13 cellular contexts compared by ENCODE assay signal in the genomic region with DNA sequence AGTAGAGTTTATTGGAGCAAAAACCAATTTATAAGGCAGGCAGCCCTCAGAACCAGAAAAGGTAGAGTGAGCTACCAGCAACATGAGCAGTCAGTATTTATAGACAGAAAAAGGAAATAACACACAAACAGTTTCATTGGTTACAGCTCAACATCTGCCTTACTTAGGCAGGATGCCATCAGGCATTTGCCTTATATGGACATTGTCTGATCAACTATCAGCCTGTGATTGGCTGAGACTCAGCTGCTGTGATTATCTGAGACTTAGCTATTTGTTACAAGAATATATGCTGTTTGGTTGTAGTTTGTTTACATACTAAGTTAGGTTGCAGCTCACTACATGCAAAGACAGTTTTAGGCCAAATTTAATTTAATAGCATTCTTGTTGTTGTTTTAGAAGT.
DNase-seq lines count a peak whose midpoint lies in the region; ATAC-seq, FAIRE-seq and TF ChIP-seq lines count a peak whose summit lies in the region.
"Had no signal": no experiment of that assay in that cellular context is flagged by ENCODE, and none has a peak within 500 bp of the region (broad histone marks: within the 10 kb centered on the region; RNA-seq: fewer than 3 reads in every experiment).

No MANE protein-coding gene starts in this region.

- peak; percentile 34 for ATAC-seq in activated CD8-positive, alpha-beta T cell treated with anti-CD3 and anti-CD28 coated beads for 36 hours
- no peak for ATAC-seq in activated CD8-positive, alpha-beta T cell treated with anti-CD3 and anti-CD28 coated beads, Interleukin-2, amount 10 ng/mL, durations not matched to agents 7 days and 5 days
- peak; percentile 77 for ATAC-seq in HG03432 (IDR thresholded peaks at IDR 0.05; ENCODE audit: unreplicated experiment)
- ATAC-seq in left colon, result no peak
- ATAC-seq: left cardiac atrium had no signal

- DNase-seq in activated CD8-positive, alpha-beta T cell treated with anti-CD3 and anti-CD28 coated beads for 36 hours, result no peak
- DNase-seq in activated CD8-positive, alpha-beta T cell treated with anti-CD3 and anti-CD28 coated beads, Interleukin-2, amount 10 ng/mL, durations not matched to agents 7 days and 5 days, result no peak
- DNase-seq in H54 (ENCODE audit: insufficient read length, low spot score) (no peak), mesendoderm (peak; percentile 48), left colon (no peak)
- no peak for DNase-seq in activated CD4-positive, alpha-beta T cell treated with anti-CD3 and anti-CD28 coated beads, Interleukin-2, amount 50 U/mL, for 4 hours
- DNase-seq in activated CD4-positive, alpha-beta T cell treated with anti-CD3 and anti-CD28 coated beads for 48 hours, result no peak
- DNase-seq: activated T-cell treated with anti-CD3 and anti-CD28 coated beads, Interleukin-2, amount 50 U/mL, for 48 hours; left cardiac atrium; NCI-H1092; occipital lobe had no signal

- no peaks in the 10 kb centered on the region for H3K36me3 Mint-ChIP-seq in activated CD8-positive, alpha-beta T cell treated with anti-CD3 and anti-CD28 coated beads for 36 hours (ENCODE audit: low read depth)
- H3K36me3 Mint-ChIP-seq in activated CD8-positive, alpha-beta T cell treated with anti-CD3 and anti-CD28 coated beads, Interleukin-2, amount 10 ng/mL, durations not matched to agents 7 days and 5 days (ENCODE audit: low read depth), result no peaks in the 10 kb centered on the region

- intact Hi-C loops in activated CD8-positive, alpha-beta T cell treated with anti-CD3 and anti-CD28 coated beads for 36 hours (cut with micrococcal nuclease), result no loop called here
- intact Hi-C loops in left colon (cut with DNase I, micrococcal nuclease), result no loop called here

- H3K9me3 Mint-ChIP-seq in activated CD8-positive, alpha-beta T cell treated with anti-CD3 and anti-CD28 coated beads for 36 hours, result no peaks in the 10 kb centered on the region
- H3K9me3 Mint-ChIP-seq in activated CD8-positive, alpha-beta T cell treated with anti-CD3 and anti-CD28 coated beads, Interleukin-2, amount 10 ng/mL, durations not matched to agents 7 days and 5 days (ENCODE audit: insufficient read depth), result no peaks in the 10 kb centered on the region
- H3K9me3 Mint-ChIP-seq: stimulated activated naive CD8-positive, alpha-beta T cell treated with anti-CD3 and anti-CD28 coated beads, Interleukin-15, Interleukin-2, amounts not matched to agents 100 ng/mL and 50 ng/mL, for 24 hours had no signal

- H3K18ac ChIP-seq in mesendoderm (ENCODE audit: low read length), result no peak overlapping the region

- no peak overlapping the region for H3K4me3 ChIP-seq in mesendoderm (ENCODE audit: low read length)

- H3K27ac ChIP-seq in mesendoderm (ENCODE audit: low read depth, low read length), result no peak overlapping the region

- H3K23ac ChIP-seq in mesendoderm (ENCODE audit: low read length), result no peak overlapping the region

- POLR2A ChIA-PET in activated CD8-positive, alpha-beta T cell treated with anti-CD3 and anti-CD28 coated beads for 36 hours (lab: Charles Lee), result interaction anchor here (1.0 kb wide), 1 partner anchor 14 kb away, joined by 3 read pairs; no protein-coding TSS in a partner anchor
- POLR2A ChIA-PET in activated CD8-positive, alpha-beta T cell treated with anti-CD3 and anti-CD28 coated beads, Interleukin-2, amount 10 ng/mL, durations not matched to agents 7 days and 5 days (lab: Charles Lee), result interaction anchor here (0.9 kb wide), 1 partner anchor 13 kb away, joined by 3 read pairs; no protein-coding TSS in a partner anchor

- no peak overlapping the region for H3K4me3 Mint-ChIP-seq in activated CD8-positive, alpha-beta T cell treated with anti-CD3 and anti-CD28 coated beads for 36 hours
- H3K4me3 Mint-ChIP-seq in activated CD8-positive, alpha-beta T cell treated with anti-CD3 and anti-CD28 coated beads, Interleukin-2, amount 10 ng/mL, durations not matched to agents 7 days and 5 days, result no peak overlapping the region
- H3K4me3 Mint-ChIP-seq: stimulated activated naive CD8-positive, alpha-beta T cell treated with anti-CD3 and anti-CD28 coated beads, Interleukin-15, Interleukin-2, amounts not matched to agents 100 ng/mL and 50 ng/mL, for 24 hours had no signal

- no peak for TF ChIP-seq CTCF in activated CD8-positive, alpha-beta T cell treated with anti-CD3 and anti-CD28 coated beads for 36 hours (IDR thresholded peaks at IDR 0.05)

- H3K27me3 ChIP-seq in mesendoderm (ENCODE audit: insufficient read depth, low read length, poor library complexity), result no peaks in the 10 kb centered on the region

- TF ChIP-seq POLR2A in H54 (IDR thresholded peaks at IDR 0.05; ENCODE audit: low read depth, low read length), result no peak

- CTCF ChIA-PET in activated CD8-positive, alpha-beta T cell treated with anti-CD3 and anti-CD28 coated beads for 36 hours (lab: Charles Lee), result no interaction called here
- CTCF ChIA-PET in activated CD8-positive, alpha-beta T cell treated with anti-CD3 and anti-CD28 coated beads, Interleukin-2, amount 10 ng/mL, durations not matched to agents 7 days and 5 days (lab: Charles Lee), result interaction anchor here (1.1 to 1.3 kb wide), 2 partner anchors 9 to 15 kb away, joined by 4 to 6 read pairs; no protein-coding TSS in a partner anchor

- FAIRE-seq in H54 (lab: Jason Lieb, UNC), result peak; percentile 83

- H3K79me1 ChIP-seq in mesendoderm (ENCODE audit: low read length), result no peaks in the 10 kb centered on the region

- H3K79me2 ChIP-seq in mesendoderm (ENCODE audit: control insufficient read depth, insufficient read depth, low read length), result no peaks in the 10 kb centered on the region

- no peaks in the 10 kb centered on the region for H3K36me3 ChIP-seq in mesendoderm (ENCODE audit: control insufficient read depth, insufficient read depth, low read length)

- H3K9ac ChIP-seq in mesendoderm (ENCODE audit: low read length), result no peak overlapping the region

- no peak overlapping the region for H3K56ac ChIP-seq in mesendoderm (ENCODE audit: low read length)

- peaks cover 4% of the 10 kb centered on the region for H3K27me3 Mint-ChIP-seq in activated CD8-positive, alpha-beta T cell treated with anti-CD3 and anti-CD28 coated beads for 36 hours
- H3K27me3 Mint-ChIP-seq in activated CD8-positive, alpha-beta T cell treated with anti-CD3 and anti-CD28 coated beads, Interleukin-2, amount 10 ng/mL, durations not matched to agents 7 days and 5 days (ENCODE audit: low read depth), result peaks cover 12% of the 10 kb centered on the region

- no peak overlapping the region for H2BK120ac ChIP-seq in mesendoderm (ENCODE audit: low read depth, low read length)

- no peak overlapping the region for H2BK5ac ChIP-seq in mesendoderm (ENCODE audit: low read length)

- no peak overlapping the region for H3K27ac Mint-ChIP-seq in activated CD8-positive, alpha-beta T cell treated with anti-CD3 and anti-CD28 coated beads for 36 hours
- no peak overlapping the region for H3K27ac Mint-ChIP-seq in activated CD8-positive, alpha-beta T cell treated with anti-CD3 and anti-CD28 coated beads, Interleukin-2, amount 10 ng/mL, durations not matched to agents 7 days and 5 days
- H3K27ac Mint-ChIP-seq: stimulated activated naive CD8-positive, alpha-beta T cell treated with anti-CD3 and anti-CD28 coated beads, Interleukin-15, Interleukin-2, amounts not matched to agents 100 ng/mL and 50 ng/mL, for 24 hours had no signal

- no peak overlapping the region for H3K4me2 ChIP-seq in mesendoderm (ENCODE audit: low read length)

- H3K4ac ChIP-seq in mesendoderm (ENCODE audit: low read depth, low read length), result no peak overlapping the region

- peaks cover 9% of the 10 kb centered on the region for H3K4me1 Mint-ChIP-seq in activated CD8-positive, alpha-beta T cell treated with anti-CD3 and anti-CD28 coated beads for 36 hours (ENCODE audit: low read depth)
- H3K4me1 Mint-ChIP-seq in activated CD8-positive, alpha-beta T cell treated with anti-CD3 and anti-CD28 coated beads, Interleukin-2, amount 10 ng/mL, durations not matched to agents 7 days and 5 days (ENCODE audit: low read depth), result peaks cover 14% of the 10 kb centered on the region

- no peaks in the 10 kb centered on the region for H3K4me1 ChIP-seq in mesendoderm (ENCODE audit: control insufficient read depth, low read depth, low read length)

- H4K8ac ChIP-seq in mesendoderm (ENCODE audit: low read depth, low read length), result no peak overlapping the region

- no peak overlapping the region for H2AK5ac ChIP-seq in mesendoderm (ENCODE audit: low read length)

- no peak overlapping the region for H2BK15ac ChIP-seq in mesendoderm (replicated peaks; ENCODE audit: low read depth)

- H4K5ac ChIP-seq in mesendoderm (ENCODE audit: low read length), result no peak overlapping the region

Comparison
In these comparisons a context has a peak if more than half of its experiments do, and no peak if none do; other contexts are left out.
1. ATAC-seq: peak in activated CD8-positive, alpha-beta T cell treated with anti-CD3 and anti-CD28 coated beads for 36 hours (single experiment) and HG03432 (single experiment); none in activated CD8-positive, alpha-beta T cell treated with anti-CD3 and anti-CD28 coated beads, Interleukin-2, amount 10 ng/mL, durations not matched to agents 7 days and 5 days (single experiment) and left colon (single experiment).